Comparison of ENCODE assay signal across 14 cellular contexts in genomic region chr22:37223965-37224551, GRCh38. TPM values are rescaled to one million over a fixed set of nuclear protein-coding genes. Genes with fewer than 3 reads are reported as not detected.
DNase-seq lines count a peak whose midpoint lies in the region; ATAC-seq lines count a peak whose summit lies in the region.
"Had no signal": no experiment of that assay in that cellular context is flagged by ENCODE, and none has a peak within 500 bp of the region (broad histone marks: within the 10 kb centered on the region; RNA-seq: fewer than 3 reads in every experiment).

No MANE protein-coding gene starts in this region.

- ATAC-seq in activated naive CD8-positive, alpha-beta T cell treated with anti-CD3 and anti-CD28 coated beads, Interleukin-2, amount 10 ng/mL, durations not matched to agents 7 days and 5 days (ENCODE audit: low read depth): peak; percentile 9

- H3K4me1 Mint-ChIP-seq in activated T-cell treated with anti-CD3 and anti-CD28 coated beads, Interleukin-2, amount 50 U/mL, for 24 hours (ENCODE audit: low read depth): peaks cover 91% of the 10 kb centered on the region
- H3K4me1 Mint-ChIP-seq in IgD-negative memory B cell: peaks cover 45 to 80% (median 77%) of the 10 kb centered on the region in 3 donors
- peaks cover 79% of the 10 kb centered on the region for H3K4me1 Mint-ChIP-seq in activated naive CD8-positive, alpha-beta T cell treated with anti-CD3 and anti-CD28 coated beads, Interleukin-2, amount 10 ng/mL, durations not matched to agents 7 days and 5 days

- H3K4me3 Mint-ChIP-seq in activated T-cell treated with anti-CD3 and anti-CD28 coated beads, Interleukin-2, amount 50 U/mL, for 24 hours: peak overlapping the region; percentile 44
- H3K4me3 Mint-ChIP-seq in IgD-negative memory B cell: peak overlapping the region; percentile 44 to 91 (median 86)
- H3K4me3 Mint-ChIP-seq in activated naive CD8-positive, alpha-beta T cell treated with anti-CD3 and anti-CD28 coated beads, Interleukin-2, amount 10 ng/mL, durations not matched to agents 7 days and 5 days: peak overlapping the region; percentile 58

- H3K27ac Mint-ChIP-seq in activated T-cell treated with anti-CD3 and anti-CD28 coated beads, Interleukin-2, amount 50 U/mL, for 24 hours: peak overlapping the region; percentile 96
- H3K27ac Mint-ChIP-seq in IgD-negative memory B cell: peak overlapping the region; percentile 97 to 99 (median 99)
- peak overlapping the region; percentile 93 for H3K27ac Mint-ChIP-seq in activated naive CD8-positive, alpha-beta T cell treated with anti-CD3 and anti-CD28 coated beads, Interleukin-2, amount 10 ng/mL, durations not matched to agents 7 days and 5 days

- H3K27me3 Mint-ChIP-seq in activated T-cell treated with anti-CD3 and anti-CD28 coated beads, Interleukin-2, amount 50 U/mL, for 24 hours: no peaks in the 10 kb centered on the region
- H3K27me3 Mint-ChIP-seq in IgD-negative memory B cell: no peaks in the 10 kb centered on the region
- H3K27me3 Mint-ChIP-seq in activated naive CD8-positive, alpha-beta T cell treated with anti-CD3 and anti-CD28 coated beads, Interleukin-2, amount 10 ng/mL, durations not matched to agents 7 days and 5 days: no peaks in the 10 kb centered on the region

- peak; percentile 68 for DNase-seq in activated T-cell treated with anti-CD3 and anti-CD28 coated beads, Interleukin-2, amount 50 U/mL, for 24 hours
- DNase-seq in activated T-cell treated with anti-CD3 and anti-CD28 coated beads, Interleukin-2, amount 50 U/mL, for 1 hour: no peak
- no peak for DNase-seq in activated naive CD8-positive, alpha-beta T cell treated with anti-CD3 and anti-CD28 coated beads, Interleukin-2, amount 10 ng/mL, durations not matched to agents 7 days and 5 days
- DNase-seq in stimulated activated naive CD4-positive, alpha-beta T cell treated with Interleukin-2 at 50 U/mL for 16 hours (lab: John Stamatoyannopoulos, UW): peak; percentile 29
- DNase-seq in NCI-H2171 (lab: John Stamatoyannopoulos, UW) (no peak), anterior cingulate cortex (lab: John Stamatoyannopoulos, UW) (no peak), T-helper 9 cell (no peak)
- DNase-seq: DMS79 treated with DMSO at 0.1 percent for 48 hours, erythroblast, NCI-H1436 treated with DMSO at 0.1 percent for 48 hours, thyroid gland had no signal

- peaks cover 10% of the 10 kb centered on the region for H3K9me3 Mint-ChIP-seq in activated T-cell treated with anti-CD3 and anti-CD28 coated beads, Interleukin-2, amount 50 U/mL, for 24 hours
- H3K9me3 Mint-ChIP-seq in IgD-negative memory B cell: peaks cover 0 to 3% (median 0%) of the 10 kb centered on the region in 3 donors
- H3K9me3 Mint-ChIP-seq in activated naive CD8-positive, alpha-beta T cell treated with anti-CD3 and anti-CD28 coated beads, Interleukin-2, amount 10 ng/mL, durations not matched to agents 7 days and 5 days: peaks cover 2% of the 10 kb centered on the region

- POLR2A ChIA-PET in activated naive CD8-positive, alpha-beta T cell treated with anti-CD3 and anti-CD28 coated beads, Interleukin-2, amount 10 ng/mL, durations not matched to agents 7 days and 5 days (lab: Charles Lee): interaction anchor here (0.7 to 12.1 kb wide), 4 partner anchors 9 to 144 kb away, joined by 3 to 327 read pairs (median 8); partner anchors contain the start of gene RAC2

- H3K36me3 Mint-ChIP-seq in activated T-cell treated with anti-CD3 and anti-CD28 coated beads, Interleukin-2, amount 50 U/mL, for 24 hours (ENCODE audit: low read depth): peaks cover 85% of the 10 kb centered on the region
- peaks cover 12% of the 10 kb centered on the region for H3K36me3 Mint-ChIP-seq in IgD-negative memory B cell
- peaks cover 63% of the 10 kb centered on the region for H3K36me3 Mint-ChIP-seq in activated naive CD8-positive, alpha-beta T cell treated with anti-CD3 and anti-CD28 coated beads, Interleukin-2, amount 10 ng/mL, durations not matched to agents 7 days and 5 days

RNA-seq across cellular contexts. Expression of gene SSTR3, which starts 11.8 kb away (rescaled TPM):
- 0.95 TPM for polyA plus RNA-seq in IgD-negative memory B cell
- total RNA-seq in activated naive CD8-positive, alpha-beta T cell treated with anti-CD3 and anti-CD28 coated beads, Interleukin-2, amount 10 ng/mL, durations not matched to agents 7 days and 5 days: 10 to 100 TPM; 10.1 to 11.3 TPM
- total RNA-seq: cardiac septum had no signal

RNA-seq across cellular contexts. Expression of gene RAC2, which starts 20.0 kb away (rescaled TPM):
- 1,067 TPM for polyA plus RNA-seq in IgD-negative memory B cell
- 1,000 to 10,000 TPM in 1 of 2 experiments, 100 to 1,000 TPM in 1; 963 to 1,011 TPM for total RNA-seq in activated naive CD8-positive, alpha-beta T cell treated with anti-CD3 and anti-CD28 coated beads, Interleukin-2, amount 10 ng/mL, durations not matched to agents 7 days and 5 days

RNA-seq across cellular contexts. Expression of gene C1QTNF6, which starts 36.0 kb away (rescaled TPM):
- 1.0 TPM for polyA plus RNA-seq in IgD-negative memory B cell
- 10 to 100 TPM; 15.2 to 15.7 TPM for total RNA-seq in activated naive CD8-positive, alpha-beta T cell treated with anti-CD3 and anti-CD28 coated beads, Interleukin-2, amount 10 ng/mL, durations not matched to agents 7 days and 5 days

RNA-seq across cellular contexts. Expression of gene CYTH4, which starts 58.2 kb away (rescaled TPM):
- 70.8 TPM for polyA plus RNA-seq in IgD-negative memory B cell
- total RNA-seq in activated naive CD8-positive, alpha-beta T cell treated with anti-CD3 and anti-CD28 coated beads, Interleukin-2, amount 10 ng/mL, durations not matched to agents 7 days and 5 days: 100 to 1,000 TPM; 149 to 157 TPM
- total RNA-seq: renal cortical epithelial cell had no signal

Comparison
In these comparisons a context has a peak if more than half of its experiments do, and no peak if none do; other contexts are left out.
1. DNase-seq: peak in activated T-cell treated with anti-CD3 and anti-CD28 coated beads, Interleukin-2, amount 50 U/mL, for 24 hours (single experiment) and stimulated activated naive CD4-positive, alpha-beta T cell treated with Interleukin-2 at 50 U/mL for 16 hours (single experiment); none in activated T-cell treated with anti-CD3 and anti-CD28 coated beads, Interleukin-2, amount 50 U/mL, for 1 hour (single experiment), activated naive CD8-positive, alpha-beta T cell treated with anti-CD3 and anti-CD28 coated beads, Interleukin-2, amount 10 ng/mL, durations not matched to agents 7 days and 5 days (single experiment), NCI-H2171 (single experiment), anterior cingulate cortex (0 of 58) and T-helper 9 cell (single experiment).
2. Peak in every context shown above with its lines, with median percentiles within 50 percentile points of each other: H3K27ac Mint-ChIP-seq and H3K4me3 Mint-ChIP-seq.